18 cellular contexts compared by ENCODE assay signal in the genomic region with DNA sequence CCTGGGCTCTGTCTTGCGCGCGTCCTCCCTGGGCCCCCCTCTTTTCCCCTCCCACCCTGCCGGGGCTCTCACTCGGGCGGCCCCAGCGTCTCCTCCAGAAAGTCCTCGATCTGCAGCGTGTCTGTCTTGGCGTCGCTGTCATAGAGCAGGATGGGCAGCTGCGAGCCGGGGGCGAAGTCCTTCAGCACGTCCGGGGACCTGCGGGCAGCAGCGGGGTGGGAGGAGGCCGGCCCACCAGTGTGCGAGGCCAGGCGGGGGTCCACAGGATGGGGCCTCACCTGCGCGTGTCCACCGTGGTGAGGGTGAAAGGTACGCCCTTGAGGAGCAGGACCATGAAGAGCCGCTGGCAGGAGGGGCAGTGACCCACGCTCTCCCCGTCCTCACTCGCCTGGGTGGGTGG. TPM values are rescaled to one million over a fixed set of nuclear protein-coding genes. Genes with fewer than 3 reads are reported as not detected.
A peak's percentile ranks its signal among the peaks of the same experiment; 100 is the strongest.
DNase-seq lines count a peak whose midpoint lies in the region; ATAC-seq, FAIRE-seq and TF ChIP-seq lines count a peak whose summit lies in the region.
"Had no signal": no experiment of that assay in that cellular context is flagged by ENCODE, and none has a peak within 500 bp of the region (broad histone marks: within the 10 kb centered on the region; RNA-seq: fewer than 3 reads in every experiment).

No MANE protein-coding gene starts in this region.

- ATAC-seq in HepG2: no peak
- ATAC-seq in right lobe of liver: no peak
- no peak for ATAC-seq in sciatic nerve

- in situ Hi-C loops in HepG2 (cut with HindIII; ENCODE audit: extremely low pct_ligation_motif_present, low pct_unique_long_range_greater_than_20kb): no loop called here

- POLR2A ChIA-PET in HepG2 (lab: Yijun Ruan, JAX): interaction anchor here (1.0 to 1.8 kb wide), 4 partner anchors 27 to 196 kb away, joined by 3 to 8 read pairs (median 4); a partner anchor contains a TSS

- 86% methylated on average over 18 of the region's 29 CpGs for WGBS in HepG2 (ENCODE audit: low lambda C conversion rate)
- WGBS in right lobe of liver (ENCODE audit: insufficient coverage, low coverage, low lambda C conversion rate, missing lambda C conversion rate): 36% methylated on average over 5 of the region's 29 CpGs
- WGBS in mesenchymal stem cell: 96% methylated on average over 28 of the region's 29 CpGs

- H4K20me1 ChIP-seq in HepG2 (ENCODE audit: insufficient read depth, low read length): no peaks in the 10 kb centered on the region

- H3K18ac ChIP-seq in mesenchymal stem cell (ENCODE audit: low read depth in 1 of 2, low read length in 2 of 2): no peak overlapping the region

- no peak overlapping the region for H2BK120ac ChIP-seq in mesenchymal stem cell (ENCODE audit: low read depth, low read length)

- H4K91ac ChIP-seq in mesenchymal stem cell (ENCODE audit: low read length): no peak overlapping the region

- TF ChIP-seq EP300 in HepG2 (IDR thresholded peaks at IDR 0.05; ENCODE audit: low read depth in 2 of 2, low read length in 2 of 2) (no peak), HepG2 (CRISPR knock-in tag; IDR thresholded peaks at IDR 0.05; ENCODE audit: borderline replicate concordance) (no peak)

- no peak overlapping the region for H3K9ac ChIP-seq in HepG2 (ENCODE audit: insufficient read depth, low read depth, low read length)
- no peak overlapping the region for H3K9ac ChIP-seq in mesenchymal stem cell (ENCODE audit: low read length)

- intact Hi-C loops in HepG2 (cut with micrococcal nuclease; ENCODE audit: unreplicated experiment): no loop called here
- intact Hi-C loops in right lobe of liver (cut with DNase I): no loop called here
- intact Hi-C loops in ascending aorta (cut with DNase I): loop anchor here (5.0 kb wide), 1 partner anchor 108 kb away; a partner anchor contains a TSS
- intact Hi-C loops in vagina (cut with DNase I): no loop called here
- intact Hi-C loops in sciatic nerve (cut with DNase I): no loop called here

- CTCF ChIA-PET in HepG2 (lab: Yijun Ruan, JAX; ENCODE audit: low intra/inter-chr PET ratio, low total read pairs): no interaction called here

- H3K4me1 ChIP-seq in HepG2 (ENCODE audit: insufficient read depth, low read length): peaks cover 67% of the 10 kb centered on the region
- H3K4me1 ChIP-seq in right lobe of liver: peaks cover 0 to 14% (median 5%) of the 10 kb centered on the region in 4 donors
- peaks cover 21 to 29% of the 10 kb centered on the region in 2 donors for H3K4me1 ChIP-seq in ascending aorta
- peaks cover 56% of the 10 kb centered on the region for H3K4me1 ChIP-seq in mesenchymal stem cell (ENCODE audit: control insufficient read depth, insufficient read depth, low read depth, low read length)
- H3K4me1 ChIP-seq in vagina: peaks cover 52% of the 10 kb centered on the region
- H3K4me1 ChIP-seq in BE2C: peaks cover 19% of the 10 kb centered on the region

- H3K4me2 ChIP-seq in HepG2 (ENCODE audit: low read depth, low read length): no peak overlapping the region
- H3K4me2 ChIP-seq in mesenchymal stem cell (ENCODE audit: low read length, poor library complexity, severe bottlenecking): no peak overlapping the region

- no peaks in the 10 kb centered on the region for H3K9me3 ChIP-seq in HepG2 (ENCODE audit: low read length)
- H3K9me3 ChIP-seq in right lobe of liver: no peaks in the 10 kb centered on the region
- H3K9me3 ChIP-seq in ascending aorta: no peaks in the 10 kb centered on the region
- no peaks in the 10 kb centered on the region for H3K9me3 ChIP-seq in mesenchymal stem cell (ENCODE audit: control insufficient read depth, low read length)
- no peaks in the 10 kb centered on the region for H3K9me3 ChIP-seq in vagina
- H3K9me3 ChIP-seq in BE2C: no peaks in the 10 kb centered on the region

- FAIRE-seq in HepG2 (lab: Jason Lieb, UNC): no peak

- H3K79me1 ChIP-seq in mesenchymal stem cell (replicated peaks; ENCODE audit: low read length, poor library complexity, severe bottlenecking): peaks cover 15% of the 10 kb centered on the region

- no peaks in the 10 kb centered on the region for H3K27me3 ChIP-seq in HepG2 (ENCODE audit: control insufficient read depth in 1 of 2, insufficient read depth in 2 of 2, low read length in 2 of 2)
- no peaks in the 10 kb centered on the region for H3K27me3 ChIP-seq in right lobe of liver
- H3K27me3 ChIP-seq in ascending aorta: no peaks in the 10 kb centered on the region
- peaks cover 0 to 5% of the 10 kb centered on the region in 2 experiments for H3K27me3 ChIP-seq in mesenchymal stem cell (ENCODE audit: control insufficient read depth in 1 of 2, insufficient read depth in 1 of 2, low read length in 2 of 2)
- no peaks in the 10 kb centered on the region for H3K27me3 ChIP-seq in vagina
- H3K27me3 ChIP-seq in BE2C: no peaks in the 10 kb centered on the region

- H2AK5ac ChIP-seq in mesenchymal stem cell (ENCODE audit: low read length, severe bottlenecking): no peak overlapping the region

- H3K4ac ChIP-seq in mesenchymal stem cell (ENCODE audit: low read depth in 1 of 2, low read length in 2 of 2): no peak overlapping the region

- no peak overlapping the region for H2BK5ac ChIP-seq in mesenchymal stem cell (ENCODE audit: low read depth, low read length, poor library complexity, severe bottlenecking)

- no peak overlapping the region for H3K14ac ChIP-seq in mesenchymal stem cell (ENCODE audit: low read length in 2 of 2)

- H2BK15ac ChIP-seq in mesenchymal stem cell (ENCODE audit: low read depth, poor library complexity, severe bottlenecking): no peak overlapping the region

- BruUV-seq in HepG2 (replicated peaks; lab: Mats Ljungman, UMichigan): no TSS peak

- peak overlapping the region; percentile 46 for H4K8ac ChIP-seq in mesenchymal stem cell (ENCODE audit: low read length)

- H2AFZ ChIP-seq in HepG2 (ENCODE audit: low read length) (no peak overlapping the region), mesenchymal stem cell (ENCODE audit: low read depth, low read length) (no peak overlapping the region)

- no peak overlapping the region for H3K4me3 ChIP-seq in HepG2 (replicated peaks in 1 of 3; ENCODE audit: insufficient read depth in 1 of 3, low read depth in 2 of 3, low read length in 3 of 3)
- H3K4me3 ChIP-seq in right lobe of liver: no peak overlapping the region
- H3K4me3 ChIP-seq in ascending aorta: peak overlapping the region; percentile 27 to 52
- H3K4me3 ChIP-seq in mesenchymal stem cell (ENCODE audit: insufficient read depth in 1 of 2, low read depth in 1 of 2, low read length in 2 of 2): no peak overlapping the region
- H3K4me3 ChIP-seq in vagina: peak overlapping the region; percentile 22 to 32
- H3K4me3 ChIP-seq in BE2C (ENCODE audit: low read depth, low read length): no peak overlapping the region

- H3K27ac ChIP-seq in HepG2 (ENCODE audit: extremely low read length, insufficient read depth, low read length): no peak overlapping the region
- H3K27ac ChIP-seq in right lobe of liver: no peak overlapping the region
- H3K27ac ChIP-seq in ascending aorta: peak overlapping the region; percentile 60 to 67
- no peak overlapping the region for H3K27ac ChIP-seq in mesenchymal stem cell (ENCODE audit: low read length, poor library complexity, severe bottlenecking)
- peak overlapping the region; percentile 62 for H3K27ac ChIP-seq in vagina

- peaks cover 5% of the 10 kb centered on the region for H3K79me2 ChIP-seq in HepG2 (ENCODE audit: insufficient read depth, low read length)

- no peak for TF ChIP-seq RAD21 in HepG2 (CRISPR knock-in tag; IDR thresholded peaks at IDR 0.05)

- DNase-seq in HepG2 (ENCODE audit: low spot score) (no peak), right lobe of liver (no peak), ascending aorta (ENCODE audit: low spot score in 2 of 2) (no peak), mesenchymal stem cell (no peak), vagina (ENCODE audit: extremely low spot score in 2 of 2) (no peak), SHP77 treated with DMSO at 0.1 percent for 48 hours (lab: John Stamatoyannopoulos, UW) (no peak), sciatic nerve (ENCODE audit: low spot score) (no peak), BE2C (no peak)
- DNase-seq: activated B cell treated with CpG ODN at 0.5 μM for 24 hours; activated naive CD8-positive, alpha-beta T cell treated with anti-CD3 and anti-CD28 coated beads for 36 hours; Calu3; central memory CD4-positive, alpha-beta T cell; glutamatergic neuron; Karpas-422; NCI-H524 treated with DMSO at 0.1 percent for 48 hours; T-helper 2 cell had no signal

- no peak for TF ChIP-seq CTCF in HepG2 (CRISPR knock-in tag; IDR thresholded peaks at IDR 0.05)
- TF ChIP-seq CTCF in right lobe of liver (IDR thresholded peaks at IDR 0.05): no peak
- TF ChIP-seq CTCF in ascending aorta (IDR thresholded peaks at IDR 0.05): no peak
- no peak for TF ChIP-seq CTCF in vagina (IDR thresholded peaks at IDR 0.05)
- TF ChIP-seq CTCF in BE2C (IDR thresholded peaks at IDR 0.05; ENCODE audit: low read depth, low read length): no peak

- H3K23ac ChIP-seq in mesenchymal stem cell (ENCODE audit: low read length in 2 of 2): no peak overlapping the region

- TF ChIP-seq POLR2A in HepG2 (IDR thresholded peaks at IDR 0.05; ENCODE audit: insufficient read depth in 1 of 2, low read depth in 2 of 2, low read length in 2 of 2) (no peak), right lobe of liver (IDR thresholded peaks at IDR 0.05) (no peak), vagina (IDR thresholded peaks at IDR 0.05) (no peak)

- H2BK12ac ChIP-seq in mesenchymal stem cell (ENCODE audit: low read length in 2 of 2): peak overlapping the region in 1 of 2 experiments; percentile 38

- no peaks in the 10 kb centered on the region for H3K36me3 ChIP-seq in HepG2 (replicated peaks in 1 of 2; ENCODE audit: control insufficient read depth in 1 of 2, insufficient read depth in 2 of 2, low read length in 2 of 2)
- H3K36me3 ChIP-seq in right lobe of liver: no peaks in the 10 kb centered on the region
- H3K36me3 ChIP-seq in ascending aorta: no peaks in the 10 kb centered on the region
- peaks cover 0 to 28% of the 10 kb centered on the region in 2 experiments for H3K36me3 ChIP-seq in mesenchymal stem cell (ENCODE audit: control insufficient read depth in 1 of 2, insufficient read depth in 2 of 2, low read depth in 1 of 2, low read length in 2 of 2)
- H3K36me3 ChIP-seq in vagina: no peaks in the 10 kb centered on the region
- H3K36me3 ChIP-seq in BE2C: peaks cover 12% of the 10 kb centered on the region

RNA-seq across cellular contexts. Expression of a gene that starts 1.0 kb away (rescaled TPM):
- total RNA-seq in HepG2 (2016; rRNA removed; fragmentation: Illumina TruSeq; extraction: Trizol) (0.34 and 0.51 TPM in 2 replicates), right lobe of liver (under 1 TPM in 2 of 6 experiments, not detected in 4; 0.37 to 0.51 TPM), ascending aorta (2.8 TPM), vagina (23.6 TPM), sciatic nerve (11.3 TPM)
- total RNA-seq in HepG2 (2016; cell fraction: cytosol; rRNA removed; fragmentation: Illumina TruSeq; extraction: Trizol; ENCODE audit: low read depth): 0.35 and 0.40 TPM in 2 replicates
- total RNA-seq in HepG2 (2016; cell fraction: insoluble cytoplasmic fraction; rRNA removed; fragmentation: Illumina TruSeq; extraction: Trizol): 0.43 and 0.58 TPM in 2 replicates
- 0.19 and 0.62 TPM in 2 replicates for total RNA-seq in HepG2 (2016; cell fraction: membrane; rRNA removed; fragmentation: Illumina TruSeq; extraction: Trizol)
- total RNA-seq in HepG2 (2016; cell fraction: nucleus; rRNA removed; fragmentation: Illumina TruSeq; extraction: Trizol): 0.56 TPM in 1 of 2 replicates, not detected in the other
- polyA plus RNA-seq in HepG2 (2011; rRNA removed): 1.5 and 1.6 TPM in 2 replicates
- polyA plus RNA-seq in HepG2 (2011; cell fraction: cytosol; rRNA removed): 1.5 and 3.0 TPM in 2 replicates
- 2.6 and 3.8 TPM in 2 replicates for polyA plus RNA-seq in HepG2 (2011; cell fraction: nucleus; rRNA removed)
- polyA plus RNA-seq in HepG2 (2012): 0.47 and 1.5 TPM in 2 replicates
- 0.97 and 1.4 TPM in 2 replicates for polyA plus RNA-seq in HepG2 (2016; cell fraction: cytosol; fragmentation: Illumina TruSeq; extraction: Trizol; ENCODE audit: low read depth)
- 0.32 and 0.41 TPM in 2 replicates for polyA plus RNA-seq in HepG2 (2016; cell fraction: insoluble cytoplasmic fraction; fragmentation: Illumina TruSeq; extraction: Trizol; ENCODE audit: low read depth)
- 0.56 and 0.76 TPM in 2 replicates for polyA plus RNA-seq in HepG2 (2016; cell fraction: membrane; fragmentation: Illumina TruSeq; extraction: Trizol; ENCODE audit: low read depth)
- polyA plus RNA-seq in HepG2 (2016; cell fraction: nucleus; fragmentation: Illumina TruSeq; extraction: Trizol; ENCODE audit: insufficient read depth, low read depth): 0.97 and 1.2 TPM in 2 replicates
- 0.78 and 9.4 TPM in 2 replicates for polyA minus RNA-seq in HepG2 (2011; rRNA and poly(A)+ RNA removed; ENCODE audit: low replicate concordance)
- 0.89 and 3.1 TPM in 2 replicates for polyA minus RNA-seq in HepG2 (2011; cell fraction: cytosol; rRNA and poly(A)+ RNA removed)
- polyA minus RNA-seq in HepG2 (2011; cell fraction: nucleus; rRNA and poly(A)+ RNA removed): 0.64 TPM in 1 of 2 replicates, not detected in the other
- polyA plus RNA-seq in mesenchymal stem cell (2013, experiment 1 of 2): 4.4 TPM
- polyA plus RNA-seq in mesenchymal stem cell (2013, experiment 2 of 2): 4.3 TPM
- polyA plus RNA-seq in BE2C (2012; ENCODE audit: insufficient read depth, insufficient read length, low read depth): 0.76 TPM
- total RNA-seq: activated B cell treated with CpG ODN at 0.5 μM for 24 hours; activated naive CD8-positive, alpha-beta T cell treated with anti-CD3 and anti-CD28 coated beads for 36 hours; lung microvascular endothelial cell had no signal

RNA-seq across cellular contexts. Expression of a gene that starts 3.1 kb away (rescaled TPM):
- total RNA-seq in HepG2 (2016; rRNA removed; fragmentation: Illumina TruSeq; extraction: Trizol): 20.7 and 31.9 TPM in 2 replicates
- 28.4 and 30.8 TPM in 2 replicates for total RNA-seq in HepG2 (2016; cell fraction: cytosol; rRNA removed; fragmentation: Illumina TruSeq; extraction: Trizol; ENCODE audit: low read depth)
- 19.3 and 34.8 TPM in 2 replicates for total RNA-seq in HepG2 (2016; cell fraction: insoluble cytoplasmic fraction; rRNA removed; fragmentation: Illumina TruSeq; extraction: Trizol)
- total RNA-seq in HepG2 (2016; cell fraction: membrane; rRNA removed; fragmentation: Illumina TruSeq; extraction: Trizol): 30.5 and 31.8 TPM in 2 replicates
- total RNA-seq in HepG2 (2016; cell fraction: nucleus; rRNA removed; fragmentation: Illumina TruSeq; extraction: Trizol): 36.2 and 38.0 TPM in 2 replicates
- 14.0 and 18.0 TPM in 2 replicates for polyA plus RNA-seq in HepG2 (2011; rRNA removed)
- polyA plus RNA-seq in HepG2 (2011; cell fraction: cytosol; rRNA removed): 10.4 and 21.3 TPM in 2 replicates
- 117 and 140 TPM in 2 replicates for polyA plus RNA-seq in HepG2 (2011; cell fraction: nucleus; rRNA removed)
- 8.5 and 8.9 TPM in 2 replicates for polyA plus RNA-seq in HepG2 (2012)
- 30.9 and 37.1 TPM in 2 replicates for polyA plus RNA-seq in HepG2 (2016; cell fraction: cytosol; fragmentation: Illumina TruSeq; extraction: Trizol; ENCODE audit: low read depth)
- 23.2 and 27.0 TPM in 2 replicates for polyA plus RNA-seq in HepG2 (2016; cell fraction: insoluble cytoplasmic fraction; fragmentation: Illumina TruSeq; extraction: Trizol; ENCODE audit: low read depth)
- 29.8 and 34.5 TPM in 2 replicates for polyA plus RNA-seq in HepG2 (2016; cell fraction: membrane; fragmentation: Illumina TruSeq; extraction: Trizol; ENCODE audit: low read depth)
- polyA plus RNA-seq in HepG2 (2016; cell fraction: nucleus; fragmentation: Illumina TruSeq; extraction: Trizol; ENCODE audit: insufficient read depth, low read depth): 77.5 and 82.4 TPM in 2 replicates
- polyA minus RNA-seq in HepG2 (2011; rRNA and poly(A)+ RNA removed; ENCODE audit: low replicate concordance): 2.3 and 31.7 TPM in 2 replicates
- 1.6 and 2.8 TPM in 2 replicates for polyA minus RNA-seq in HepG2 (2011; cell fraction: cytosol; rRNA and poly(A)+ RNA removed)
- polyA minus RNA-seq in HepG2 (2011; cell fraction: nucleus; rRNA and poly(A)+ RNA removed): 6.6 and 7.3 TPM in 2 replicates
- total RNA-seq in right lobe of liver: 10 to 100 TPM; 13.8 to 34.5 (median 23.3) TPM
- total RNA-seq in ascending aorta: 87.0 TPM
- polyA plus RNA-seq in mesenchymal stem cell (2013, experiment 1 of 2): 27.3 TPM
- 26.3 TPM for polyA plus RNA-seq in mesenchymal stem cell (2013, experiment 2 of 2)
- total RNA-seq in vagina: 62.9 TPM
- total RNA-seq in sciatic nerve: 46.6 TPM
- polyA plus RNA-seq in BE2C (2012; ENCODE audit: insufficient read depth, insufficient read length, low read depth): 135 TPM

RNA-seq across cellular contexts. Expression of a gene that starts 12.6 kb away (rescaled TPM):
- not detected in 2 replicates for total RNA-seq in HepG2 (2016; rRNA removed; fragmentation: Illumina TruSeq; extraction: Trizol)
- total RNA-seq in HepG2 (2016; cell fraction: cytosol; rRNA removed; fragmentation: Illumina TruSeq; extraction: Trizol; ENCODE audit: low read depth): not detected in 2 replicates
- total RNA-seq in HepG2 (2016; cell fraction: insoluble cytoplasmic fraction; rRNA removed; fragmentation: Illumina TruSeq; extraction: Trizol): not detected in 2 replicates
- total RNA-seq in HepG2 (2016; cell fraction: membrane; rRNA removed; fragmentation: Illumina TruSeq; extraction: Trizol): not detected in 2 replicates
- total RNA-seq in HepG2 (2016; cell fraction: nucleus; rRNA removed; fragmentation: Illumina TruSeq; extraction: Trizol): not detected in 2 replicates
- not detected in 2 replicates for polyA plus RNA-seq in HepG2 (2011; rRNA removed)
- polyA plus RNA-seq in HepG2 (2011; cell fraction: cytosol; rRNA removed): not detected in 2 replicates
- 0.40 and 0.43 TPM in 2 replicates for polyA plus RNA-seq in HepG2 (2011; cell fraction: nucleus; rRNA removed)
- not detected in 2 replicates for polyA plus RNA-seq in HepG2 (2012)
- polyA plus RNA-seq in HepG2 (2016; cell fraction: cytosol; fragmentation: Illumina TruSeq; extraction: Trizol; ENCODE audit: low read depth): not detected in 2 replicates
- not detected in 2 replicates for polyA plus RNA-seq in HepG2 (2016; cell fraction: insoluble cytoplasmic fraction; fragmentation: Illumina TruSeq; extraction: Trizol; ENCODE audit: low read depth)
- polyA plus RNA-seq in HepG2 (2016; cell fraction: membrane; fragmentation: Illumina TruSeq; extraction: Trizol; ENCODE audit: low read depth): not detected in 2 replicates
- polyA plus RNA-seq in HepG2 (2016; cell fraction: nucleus; fragmentation: Illumina TruSeq; extraction: Trizol; ENCODE audit: insufficient read depth, low read depth): not detected in 2 replicates
- polyA minus RNA-seq in HepG2 (2011; rRNA and poly(A)+ RNA removed; ENCODE audit: low replicate concordance): 3.1 TPM in 1 of 2 replicates, not detected in the other
- polyA minus RNA-seq in HepG2 (2011; cell fraction: cytosol; rRNA and poly(A)+ RNA removed): not detected in 2 replicates
- 0.13 and 0.25 TPM in 2 replicates for polyA minus RNA-seq in HepG2 (2011; cell fraction: nucleus; rRNA and poly(A)+ RNA removed)
- not detected for total RNA-seq in right lobe of liver
- not detected for total RNA-seq in ascending aorta
- polyA plus RNA-seq in mesenchymal stem cell (2013, experiment 1 of 2): 4.3 TPM
- 4.1 TPM for polyA plus RNA-seq in mesenchymal stem cell (2013, experiment 2 of 2)
- total RNA-seq in vagina: 2.0 TPM
- 4.1 TPM for total RNA-seq in sciatic nerve
- not detected for polyA plus RNA-seq in BE2C (2012; ENCODE audit: insufficient read depth, insufficient read length, low read depth)
- total RNA-seq: activated B cell treated with CpG ODN at 0.5 μM for 24 hours; activated naive CD8-positive, alpha-beta T cell treated with anti-CD3 and anti-CD28 coated beads for 36 hours; Calu3; G401; lung microvascular endothelial cell had no signal

RNA-seq across cellular contexts. Expression of a gene that starts 18.1 kb away (rescaled TPM):
- total RNA-seq in HepG2 (2016; rRNA removed; fragmentation: Illumina TruSeq; extraction: Trizol) (0.33 TPM in 1 of 2 replicates, not detected in the other), right lobe of liver (10 to 100 TPM in 2 of 6 experiments, 1 to 10 TPM in 4; 4.3 to 21.9 (median 6.0) TPM), ascending aorta (68.3 TPM), vagina (301 TPM), sciatic nerve (1,668 TPM)
- total RNA-seq in HepG2 (2016; cell fraction: cytosol; rRNA removed; fragmentation: Illumina TruSeq; extraction: Trizol; ENCODE audit: low read depth): not detected in 2 replicates
- total RNA-seq in HepG2 (2016; cell fraction: insoluble cytoplasmic fraction; rRNA removed; fragmentation: Illumina TruSeq; extraction: Trizol): not detected in 2 replicates
- not detected in 2 replicates for total RNA-seq in HepG2 (2016; cell fraction: membrane; rRNA removed; fragmentation: Illumina TruSeq; extraction: Trizol)
- total RNA-seq in HepG2 (2016; cell fraction: nucleus; rRNA removed; fragmentation: Illumina TruSeq; extraction: Trizol): not detected in 2 replicates
- polyA plus RNA-seq in HepG2 (2011; rRNA removed): 0.31 and 0.50 TPM in 2 replicates
- polyA plus RNA-seq in HepG2 (2011; cell fraction: cytosol; rRNA removed): 0.12 and 0.13 TPM in 2 replicates
- 0.90 and 1.8 TPM in 2 replicates for polyA plus RNA-seq in HepG2 (2011; cell fraction: nucleus; rRNA removed)
- polyA plus RNA-seq in HepG2 (2012): not detected in 2 replicates
- not detected in 2 replicates for polyA plus RNA-seq in HepG2 (2016; cell fraction: cytosol; fragmentation: Illumina TruSeq; extraction: Trizol; ENCODE audit: low read depth)
- not detected in 2 replicates for polyA plus RNA-seq in HepG2 (2016; cell fraction: insoluble cytoplasmic fraction; fragmentation: Illumina TruSeq; extraction: Trizol; ENCODE audit: low read depth)
- polyA plus RNA-seq in HepG2 (2016; cell fraction: membrane; fragmentation: Illumina TruSeq; extraction: Trizol; ENCODE audit: low read depth): not detected in 2 replicates
- not detected in 2 replicates for polyA plus RNA-seq in HepG2 (2016; cell fraction: nucleus; fragmentation: Illumina TruSeq; extraction: Trizol; ENCODE audit: insufficient read depth, low read depth)
- 4.6 TPM in 1 of 2 replicates, not detected in the other for polyA minus RNA-seq in HepG2 (2011; rRNA and poly(A)+ RNA removed; ENCODE audit: low replicate concordance)
- polyA minus RNA-seq in HepG2 (2011; cell fraction: cytosol; rRNA and poly(A)+ RNA removed): not detected in 2 replicates
- polyA minus RNA-seq in HepG2 (2011; cell fraction: nucleus; rRNA and poly(A)+ RNA removed): not detected in 2 replicates
- 172 TPM for polyA plus RNA-seq in mesenchymal stem cell (2013, experiment 1 of 2)
- 175 TPM for polyA plus RNA-seq in mesenchymal stem cell (2013, experiment 2 of 2)
- polyA plus RNA-seq in BE2C (2012; ENCODE audit: insufficient read depth, insufficient read length, low read depth): 1.5 TPM
- total RNA-seq: activated B cell treated with CpG ODN at 0.5 μM for 24 hours; activated naive CD8-positive, alpha-beta T cell treated with anti-CD3 and anti-CD28 coated beads for 36 hours; Calu3; G401 had no signal

RNA-seq across cellular contexts. Expression of a gene that starts 32.7 kb away (rescaled TPM):
- total RNA-seq in HepG2 (2016; rRNA removed; fragmentation: Illumina TruSeq; extraction: Trizol): 0.72 and 2.9 TPM in 2 replicates
- total RNA-seq in HepG2 (2016; cell fraction: cytosol; rRNA removed; fragmentation: Illumina TruSeq; extraction: Trizol; ENCODE audit: low read depth): 0.35 and 1.1 TPM in 2 replicates
- total RNA-seq in HepG2 (2016; cell fraction: insoluble cytoplasmic fraction; rRNA removed; fragmentation: Illumina TruSeq; extraction: Trizol): 1.1 and 2.6 TPM in 2 replicates
- total RNA-seq in HepG2 (2016; cell fraction: membrane; rRNA removed; fragmentation: Illumina TruSeq; extraction: Trizol): 0.96 and 1.1 TPM in 2 replicates
- total RNA-seq in HepG2 (2016; cell fraction: nucleus; rRNA removed; fragmentation: Illumina TruSeq; extraction: Trizol): 5.7 and 7.0 TPM in 2 replicates
- 19.2 and 21.0 TPM in 2 replicates for polyA plus RNA-seq in HepG2 (2011; rRNA removed)
- polyA plus RNA-seq in HepG2 (2011; cell fraction: cytosol; rRNA removed): 8.6 and 13.3 TPM in 2 replicates
- 246 and 388 TPM in 2 replicates for polyA plus RNA-seq in HepG2 (2011; cell fraction: nucleus; rRNA removed)
- 22.2 and 22.7 TPM in 2 replicates for polyA plus RNA-seq in HepG2 (2012)
- 0.33 and 0.37 TPM in 2 replicates for polyA plus RNA-seq in HepG2 (2016; cell fraction: cytosol; fragmentation: Illumina TruSeq; extraction: Trizol; ENCODE audit: low read depth)
- polyA plus RNA-seq in HepG2 (2016; cell fraction: insoluble cytoplasmic fraction; fragmentation: Illumina TruSeq; extraction: Trizol; ENCODE audit: low read depth): 0.39 and 1.4 TPM in 2 replicates
- polyA plus RNA-seq in HepG2 (2016; cell fraction: membrane; fragmentation: Illumina TruSeq; extraction: Trizol; ENCODE audit: low read depth): 0.64 and 0.73 TPM in 2 replicates
- 15.6 and 16.5 TPM in 2 replicates for polyA plus RNA-seq in HepG2 (2016; cell fraction: nucleus; fragmentation: Illumina TruSeq; extraction: Trizol; ENCODE audit: insufficient read depth, low read depth)
- 35.7 and 56.6 TPM in 2 replicates for polyA minus RNA-seq in HepG2 (2011; rRNA and poly(A)+ RNA removed; ENCODE audit: low replicate concordance)
- 7.6 and 10.1 TPM in 2 replicates for polyA minus RNA-seq in HepG2 (2011; cell fraction: cytosol; rRNA and poly(A)+ RNA removed)
- polyA minus RNA-seq in HepG2 (2011; cell fraction: nucleus; rRNA and poly(A)+ RNA removed): 20.8 and 28.6 TPM in 2 replicates
- total RNA-seq in right lobe of liver: 10 to 100 TPM; 23.7 to 49.2 (median 34.2) TPM
- total RNA-seq in ascending aorta: 102 TPM
- 20.0 TPM for polyA plus RNA-seq in mesenchymal stem cell (2013, experiment 1 of 2)
- 17.9 TPM for polyA plus RNA-seq in mesenchymal stem cell (2013, experiment 2 of 2)
- 44.0 TPM for total RNA-seq in vagina
- total RNA-seq in sciatic nerve: 298 TPM
- polyA plus RNA-seq in BE2C (2012; ENCODE audit: insufficient read depth, insufficient read length, low read depth): 95.4 TPM

Comparison
In these comparisons a context has a peak if more than half of its experiments do, and no peak if none do; other contexts are left out.
1. H3K27ac ChIP-seq: peak in ascending aorta (2 of 2) and vagina (single experiment); none in HepG2 (single experiment), right lobe of liver (0 of 3) and mesenchymal stem cell (single experiment).
2. H3K4me3 ChIP-seq: peak in ascending aorta (2 of 2) and vagina (2 of 2); none in HepG2 (0 of 3), right lobe of liver (0 of 3), mesenchymal stem cell (0 of 2) and BE2C (single experiment).